Comparison of ENCODE assay signal across 19 cellular contexts in genomic region chr1:13498553-13498952, GRCh38. TPM values are rescaled to one million over a fixed set of nuclear protein-coding genes. Genes with fewer than 3 reads are reported as not detected.
DNase-seq lines count a peak whose midpoint lies in the region; ATAC-seq, FAIRE-seq and TF ChIP-seq lines count a peak whose summit lies in the region.
"Had no signal": no experiment of that assay in that cellular context is flagged by ENCODE, and none has a peak within 500 bp of the region (broad histone marks: within the 10 kb centered on the region; RNA-seq: fewer than 3 reads in every experiment).

No MANE protein-coding gene starts in this region.

- peak overlapping the region; percentile 57 for H3K9ac ChIP-seq in DND-41 (ENCODE audit: low read depth, low read length)
- peak overlapping the region; percentile 72 for H3K9ac ChIP-seq in Loucy (ENCODE audit: low read depth, low read length, poor library complexity, severe bottlenecking)
- no peak overlapping the region for H3K9ac ChIP-seq in H1 (replicated peaks in 1 of 4; ENCODE audit: extremely low read depth in 1 of 4, low read depth in 3 of 4, low read length in 3 of 4)
- H3K9ac ChIP-seq in neural progenitor cell: no peak overlapping the region

- H2BK20ac ChIP-seq in H1 (ENCODE audit: low read length): no peak overlapping the region

- H3K4me1 ChIP-seq in DND-41 (ENCODE audit: insufficient read depth, low read length) (peaks cover 68% of the 10 kb centered on the region), Loucy (ENCODE audit: insufficient read depth, low read length, poor library complexity, severe bottlenecking) (peaks cover 68% of the 10 kb centered on the region), H1 (replicated peaks in 1 of 4; ENCODE audit: control insufficient read depth in 3 of 4, insufficient read depth in 4 of 4, low read length in 3 of 4) (peaks cover 0 to 3% (median 0%) of the 10 kb centered on the region in 4 experiments; a peak in 1 of 7 replicates), neural progenitor cell (peaks cover 16% of the 10 kb centered on the region)
- H3K4me1 ChIP-seq: SJCRH30 had no signal

- TF ChIP-seq RAD21 in H1 (IDR thresholded peaks at IDR 0.05 in 1 of 2, conservative IDR thresholded peaks at IDR 0.05 in 1 of 2; ENCODE audit: low read depth in 2 of 2, low read length in 2 of 2): 0 out of 4 replicates have a peak, but pooled peaks of 1 of the 2 experiments have one; percentile 1

- no peak overlapping the region for H3K18ac ChIP-seq in H1 (ENCODE audit: extremely low read depth, low read length)

- peaks cover 8% of the 10 kb centered on the region for H3K4me1 Mint-ChIP-seq in neural progenitor cell
- H3K4me1 Mint-ChIP-seq in T-helper 2 cell treated with Interferon-gamma antibody and Interleukin-4, amounts not matched to agents 5 μg/mL and 100 μg/mL, for 36 hours (ENCODE audit: low read depth): no peaks in the 10 kb centered on the region
- H3K4me1 Mint-ChIP-seq: CD8-positive, alpha-beta memory T cell had no signal

- WGBS in H1 (ENCODE audit: extremely low coverage in 1 of 2, insufficient coverage in 1 of 2, insufficient read length in 1 of 2, insufficient replicate concordance in 2 of 2, low coverage in 1 of 2, low lambda C conversion rate in 2 of 2, missing lambda C conversion rate in 1 of 2), 2 experiments: 71% methylated on average over 7 of the region's 7 CpGs; no CpG with 5 or more reads in 1 of the 2 experiments

- DNase-seq in DND-41: peak; percentile 93
- no peak for DNase-seq in H1 (ENCODE audit: low read depth in 1 of 2, low spot score in 2 of 2)
- peak; percentile 42 for DNase-seq in neural progenitor cell (ENCODE audit: low spot score)
- DNase-seq in activated CD4-positive, CD25-positive, alpha-beta regulatory T cell treated with anti-CD3 and anti-CD28 coated beads, Interleukin-2, amount 50 U/mL, for 72 hours: no peak
- no peak for DNase-seq in T-helper 2 cell treated with Interferon-gamma antibody and Interleukin-4, amounts not matched to agents 5 μg/mL and 100 μg/mL, for 36 hours (ENCODE audit: low spot score)
- DNase-seq: CD8-positive, alpha-beta memory T cell; DMS53; NCI-H1417 treated with DMSO at 0.1 percent for 48 hours; NCI-H187 treated with DMSO at 0.1 percent for 48 hours; NCI-H226; NCI-H524; SJCRH30 had no signal

- H2AK5ac ChIP-seq in H1 (ENCODE audit: low read depth, low read length): no peak overlapping the region

- H3K56ac ChIP-seq in H1 (replicated peaks; ENCODE audit: insufficient read length, low read depth, low read length): no peak overlapping the region

- no peak overlapping the region for H3K23ac ChIP-seq in H1 (ENCODE audit: insufficient read length)

- no peaks in the 10 kb centered on the region for H3K27me3 ChIP-seq in DND-41 (ENCODE audit: insufficient read depth, low read length, poor library complexity)
- no peaks in the 10 kb centered on the region for H3K27me3 ChIP-seq in Loucy (ENCODE audit: insufficient read depth, low read length, poor library complexity, severe bottlenecking)
- no peaks in the 10 kb centered on the region; a peak in 1 of 7 replicates for H3K27me3 ChIP-seq in H1 (replicated peaks in 1 of 4; ENCODE audit: control insufficient read depth in 3 of 4, extremely low read depth in 1 of 4, insufficient read depth in 3 of 4, low read length in 3 of 4)
- no peaks in the 10 kb centered on the region for H3K27me3 ChIP-seq in neural progenitor cell

- POLR2A ChIA-PET in H1 (lab: Charles Lee; ENCODE audit: partially characterized antibody): no interaction called here

- FAIRE-seq in H1 (lab: Jason Lieb, UNC): no peak
- FAIRE-seq: A204.1, K562 had no signal

- peaks cover 15% of the 10 kb centered on the region for H3K27me3 Mint-ChIP-seq in neural progenitor cell (ENCODE audit: insufficient read depth, low read depth)
- H3K27me3 Mint-ChIP-seq in T-helper 2 cell treated with Interferon-gamma antibody and Interleukin-4, amounts not matched to agents 5 μg/mL and 100 μg/mL, for 36 hours (ENCODE audit: low read depth): no peaks in the 10 kb centered on the region

- H3K27ac ChIP-seq in DND-41 (ENCODE audit: low read length): peak overlapping the region; percentile 100
- no peak overlapping the region for H3K27ac ChIP-seq in H1 (ENCODE audit: low read depth, low read length)
- H3K27ac ChIP-seq in neural progenitor cell: no peak overlapping the region
- H3K27ac ChIP-seq: SJCRH30 had no signal

- CTCF ChIA-PET in H1 (lab: Charles Lee; ENCODE audit: partially characterized antibody): no interaction called here

- no peak for TF ChIP-seq POLR2A in H1 (IDR thresholded peaks at IDR 0.05; ENCODE audit: control extremely low read depth in 1 of 2, low read depth in 2 of 2, low read length in 2 of 2)

- no peak overlapping the region for H2BK12ac ChIP-seq in H1 (ENCODE audit: low read depth, low read length)

- H4K91ac ChIP-seq in H1 (replicated peaks; ENCODE audit: insufficient read length, low read length): peak overlapping the region; percentile 71

- H3K79me1 ChIP-seq in H1 (ENCODE audit: low read depth, low read length): no peaks in the 10 kb centered on the region

- TF ChIP-seq EP300 in H1 (IDR thresholded peaks at IDR 0.05; ENCODE audit: borderline replicate concordance in 1 of 2, low read depth in 2 of 2, low read length in 2 of 2): no peak

- H3K23me2 ChIP-seq in H1 (ENCODE audit: low read depth, low read length): no peaks in the 10 kb centered on the region

- peak overlapping the region in 1 of 2 experiments; percentile 13; a peak in 1 of 4 replicates for H3K4me3 ChIP-seq in DND-41 (ENCODE audit: low read depth in 1 of 2, low read length in 2 of 2)
- peak overlapping the region; percentile 59 for H3K4me3 ChIP-seq in Loucy (ENCODE audit: low read length, poor library complexity, severe bottlenecking)
- no peak overlapping the region for H3K4me3 ChIP-seq in H1 (ENCODE audit: extremely low read depth in 1 of 4, insufficient read depth in 2 of 4, low read depth in 3 of 4, low read length in 4 of 4)
- H3K4me3 ChIP-seq in neural progenitor cell: no peak overlapping the region
- H3K4me3 ChIP-seq: K562, SJCRH30 had no signal

- TF ChIP-seq CTCF in DND-41 (IDR thresholded peaks at IDR 0.05; ENCODE audit: borderline replicate concordance, extremely low read depth, low read length, poor library complexity, severe bottlenecking): peak; percentile 67
- peak; percentile 28; the same call in 1 of the 2 replicates for TF ChIP-seq CTCF in Loucy (conservative IDR thresholded peaks at IDR 0.05; ENCODE audit: low read length)
- peak in 1 of 3 experiments; percentile 11; a peak in 1 of 4 replicates for TF ChIP-seq CTCF in H1 (IDR thresholded peaks at IDR 0.05; ENCODE audit: control extremely low read depth in 1 of 3, insufficient read depth in 1 of 3, low read depth in 1 of 3, low read length in 3 of 3)
- no peak for TF ChIP-seq CTCF in neural progenitor cell (IDR thresholded peaks at IDR 0.05)

- no peak overlapping the region for H2AFZ ChIP-seq in DND-41 (ENCODE audit: low read depth, low read length)
- H2AFZ ChIP-seq in Loucy (ENCODE audit: low read length): no peak overlapping the region
- H2AFZ ChIP-seq in H1 (ENCODE audit: low read length): no peak overlapping the region
- H2AFZ ChIP-seq in neural progenitor cell (replicated peaks): no peak overlapping the region

- H3K79me2 ChIP-seq in DND-41 (ENCODE audit: insufficient read depth, low read length) (peaks cover 63% of the 10 kb centered on the region), Loucy (ENCODE audit: insufficient read depth, low read length) (no peaks in the 10 kb centered on the region), H1 (ENCODE audit: control insufficient read depth in 1 of 2, insufficient read depth in 2 of 2, low read length in 2 of 2) (no peaks in the 10 kb centered on the region), neural progenitor cell (ENCODE audit: low read depth) (no peaks in the 10 kb centered on the region)

- no peak overlapping the region for H3K14ac ChIP-seq in H1 (ENCODE audit: insufficient read length)

- H2BK120ac ChIP-seq in H1 (replicated peaks; ENCODE audit: low read depth, low read length): no peak overlapping the region

- peak overlapping the region; percentile 45 for H3K4me2 ChIP-seq in DND-41 (ENCODE audit: insufficient read depth, low read length)
- H3K4me2 ChIP-seq in Loucy (ENCODE audit: low read depth, low read length, poor library complexity, severe bottlenecking): peak overlapping the region; percentile 70
- H3K4me2 ChIP-seq in H1 (ENCODE audit: insufficient read depth in 1 of 2, low read depth in 2 of 2, low read length in 2 of 2): no peak overlapping the region
- H3K4me2 ChIP-seq in neural progenitor cell: peak overlapping the region; percentile 1

- H3K9me2 ChIP-seq in Loucy (replicated peaks; ENCODE audit: low read depth, low read length): no peaks in the 10 kb centered on the region

- peaks cover 3% of the 10 kb centered on the region; the same call in 1 of the 2 replicates for H3F3A ChIP-seq in Loucy (ENCODE audit: low read depth)
- H3F3A ChIP-seq in neural progenitor cell (ENCODE audit: low read depth): peaks cover 14% of the 10 kb centered on the region

- no peak overlapping the region for H3K4ac ChIP-seq in H1 (replicated peaks; ENCODE audit: insufficient read length, low read depth, low read length)

- H3K4me3 Mint-ChIP-seq in neural progenitor cell: no peak overlapping the region
- H3K4me3 Mint-ChIP-seq in T-helper 2 cell treated with Interferon-gamma antibody and Interleukin-4, amounts not matched to agents 5 μg/mL and 100 μg/mL, for 36 hours: no peak overlapping the region
- H3K4me3 Mint-ChIP-seq: CD8-positive, alpha-beta memory T cell had no signal

- H3K9me3 ChIP-seq in DND-41 (ENCODE audit: insufficient read depth, low read length, severe bottlenecking) (no peaks in the 10 kb centered on the region), Loucy (ENCODE audit: insufficient read depth, low read depth, low read length) (no peaks in the 10 kb centered on the region), H1 (ENCODE audit: insufficient read depth in 2 of 2, low read depth in 1 of 2, low read length in 1 of 2) (peaks cover 0 to 6% of the 10 kb centered on the region in 2 experiments; a peak in 2 of 4 replicates), neural progenitor cell (ENCODE audit: low read depth) (no peaks in the 10 kb centered on the region)
- H3K9me3 ChIP-seq: SJCRH30 had no signal

- no peak overlapping the region for H3K27ac Mint-ChIP-seq in neural progenitor cell
- H3K27ac Mint-ChIP-seq in T-helper 2 cell treated with Interferon-gamma antibody and Interleukin-4, amounts not matched to agents 5 μg/mL and 100 μg/mL, for 36 hours: no peak overlapping the region

- no peak overlapping the region for H2BK15ac ChIP-seq in H1 (ENCODE audit: low read length)

- peaks cover 52% of the 10 kb centered on the region for H3K36me3 ChIP-seq in DND-41 (ENCODE audit: insufficient read depth, low read length)
- no peaks in the 10 kb centered on the region for H3K36me3 ChIP-seq in Loucy (ENCODE audit: insufficient read depth, low read length)
- H3K36me3 ChIP-seq in H1 (ENCODE audit: control insufficient read depth in 2 of 4, insufficient read depth in 4 of 4, low read length in 3 of 4): no peaks in the 10 kb centered on the region
- no peaks in the 10 kb centered on the region for H3K36me3 ChIP-seq in neural progenitor cell
- H3K36me3 ChIP-seq: SJCRH30 had no signal

- no peak overlapping the region for H4K8ac ChIP-seq in H1 (ENCODE audit: extremely low read depth, insufficient read depth, low read length)

- no peak overlapping the region for H4K5ac ChIP-seq in H1 (ENCODE audit: insufficient read length, low read depth, low read length)

- H3K36me3 Mint-ChIP-seq in neural progenitor cell: no peaks in the 10 kb centered on the region
- H3K36me3 Mint-ChIP-seq in T-helper 2 cell treated with Interferon-gamma antibody and Interleukin-4, amounts not matched to agents 5 μg/mL and 100 μg/mL, for 36 hours (ENCODE audit: low read depth): no peaks in the 10 kb centered on the region
- H3K36me3 Mint-ChIP-seq: CD8-positive, alpha-beta memory T cell had no signal

- H4K20me1 ChIP-seq in DND-41 (ENCODE audit: insufficient read depth, low read length) (no peaks in the 10 kb centered on the region), Loucy (ENCODE audit: insufficient read depth, low read length, poor library complexity, severe bottlenecking) (no peaks in the 10 kb centered on the region), H1 (replicated peaks in 1 of 2; ENCODE audit: control insufficient read depth in 1 of 2, insufficient read depth in 2 of 2, low read length in 2 of 2) (no peaks in the 10 kb centered on the region), neural progenitor cell (ENCODE audit: low read depth) (no peaks in the 10 kb centered on the region)

- H3K9me3 Mint-ChIP-seq in neural progenitor cell: no peaks in the 10 kb centered on the region
- no peaks in the 10 kb centered on the region for H3K9me3 Mint-ChIP-seq in T-helper 2 cell treated with Interferon-gamma antibody and Interleukin-4, amounts not matched to agents 5 μg/mL and 100 μg/mL, for 36 hours
- H3K9me3 Mint-ChIP-seq: CD8-positive, alpha-beta memory T cell had no signal

- H2BK5ac ChIP-seq in H1 (ENCODE audit: low read depth, low read length): no peak overlapping the region

- ATAC-seq in DND-41 (ENCODE audit: insufficient read depth, low read depth) (peak; percentile 97), GM18870 (IDR thresholded peaks at IDR 0.05; ENCODE audit: unreplicated experiment) (no peak), HG03159 (IDR thresholded peaks at IDR 0.05; ENCODE audit: unreplicated experiment) (no peak)
- ATAC-seq: HCT116, K562 had no signal

RNA-seq across cellular contexts. Expression of gene LRRC38, which starts 15.2 kb away (rescaled TPM):
- total RNA-seq in H1 (2021; fragmentation: NEBNext Ultra II Directional; extraction: Animal tissue kit (Norgen Biotek cat#: 25700)): 0.38 and 0.63 TPM in 2 replicates
- polyA plus RNA-seq in H1 (2011; rRNA removed): 0.17 and 0.19 TPM in 2 replicates
- 0.26 TPM for polyA plus RNA-seq in H1 (2011; cell fraction: cytosol; rRNA removed)
- 0.14 TPM for polyA plus RNA-seq in H1 (2011; cell fraction: nucleus; rRNA removed)
- 0.35 to 0.39 TPM (median 0.39 TPM) in 3 of 4 replicates, not detected in the other for polyA plus RNA-seq in H1 (2012, experiment 1 of 2)
- 0.75 TPM for polyA plus RNA-seq in H1 (2012, experiment 2 of 2)
- polyA plus RNA-seq in H1 (2013, experiment 1 of 2): 0.30 TPM
- polyA plus RNA-seq in H1 (2013, experiment 2 of 2): 0.29 TPM
- polyA minus RNA-seq in H1 (2011; rRNA and poly(A)+ RNA removed): 0.12 and 0.16 TPM in 2 replicates
- polyA minus RNA-seq in H1 (2011; cell fraction: cytosol; rRNA and poly(A)+ RNA removed): not detected
- polyA minus RNA-seq in H1 (2011; cell fraction: nucleus; rRNA and poly(A)+ RNA removed): 0.40 TPM
- not detected in 2 replicates for total RNA-seq in neural progenitor cell (ENCODE audit: low replicate concordance)
- total RNA-seq: CD8-positive, alpha-beta memory T cell; K562; SJCRH30 had no signal
- polyA plus RNA-seq: BJ; CD8-positive, alpha-beta memory T cell; K562 had no signal

Comparison
In these comparisons a context has a peak if more than half of its experiments do, and no peak if none do; other contexts are left out.
1. DNase-seq: peak in DND-41 (single experiment) and neural progenitor cell (single experiment); none in H1 (0 of 2), activated CD4-positive, CD25-positive, alpha-beta regulatory T cell treated with anti-CD3 and anti-CD28 coated beads, Interleukin-2, amount 50 U/mL, for 72 hours (single experiment) and T-helper 2 cell treated with Interferon-gamma antibody and Interleukin-4, amounts not matched to agents 5 μg/mL and 100 μg/mL, for 36 hours (single experiment).
2. H3K4me2 ChIP-seq: peak in DND-41 (single experiment), Loucy (single experiment) and neural progenitor cell (single experiment); none in H1 (0 of 2).
3. H3K9ac ChIP-seq: peak in DND-41 (single experiment) and Loucy (single experiment); none in H1 (0 of 4) and neural progenitor cell (single experiment).